In genomic region chr20:52996726-52997125, GRCh38 we compare ENCODE assay signal across 24 cellular contexts.
"Had no signal": no experiment of that assay in that cellular context is flagged by ENCODE, and none has a peak within 500 bp of the region (broad histone marks: within the 10 kb centered on the region; RNA-seq: fewer than 3 reads in every experiment).

No MANE protein-coding gene starts in this region.

- H3K4me1 ChIP-seq: ascending aorta, gastroesophageal sphincter, left lung, parathyroid adenoma had no signal

- H3K27me3 ChIP-seq: ascending aorta, heart left ventricle, left lung, neutrophil, right lobe of liver, suprapubic skin, transverse colon, uterus had no signal

- H3K9me3 ChIP-seq: ascending aorta, gastroesophageal sphincter, heart left ventricle, left lung, mucosa of descending colon, neutrophil, right lobe of liver, suprapubic skin, transverse colon, uterus had no signal

- H3K27ac ChIP-seq: ascending aorta, coronary artery, gastroesophageal sphincter, heart left ventricle, left lung, neutrophil, parathyroid adenoma, right lobe of liver, suprapubic skin, transverse colon, uterus had no signal

- H3K79me2 ChIP-seq: parathyroid adenoma had no signal

- DNase-seq: activated CD4-positive, alpha-beta T cell treated with anti-CD3 and anti-CD28 coated beads, Interleukin-2, amount 50 U/mL, for 1 hour; activated CD8-positive, alpha-beta memory T cell treated with anti-CD3 and anti-CD28 coated beads, Interleukin-2, amount 50 U/mL, for 4 hours; activated effector memory CD4-positive, alpha-beta T cell treated with Interleukin-2 at 50 U/mL for 16 hours; activated naive CD4-positive, alpha-beta T cell treated with anti-CD3 and anti-CD28 coated beads, Interleukin-2, amount 50 U/mL, for 16 hours; activated T-cell treated with anti-CD3 and anti-CD28 coated beads, Interleukin-2, amount 50 U/mL, for 4 hours; heart left ventricle; kidney; left lung; mucosa of descending colon; naive B cell; right lobe of liver; small intestine; stimulated activated CD4-positive, alpha-beta T cell treated with anti-CD3 and anti-CD28 coated beads, Interleukin-15, amount 100 ng/mL, for 24 hours; stimulated activated CD4-positive, alpha-beta T cell treated with anti-CD3 and anti-CD28 coated beads, Interleukin-2, amount 100 ng/mL, for 48 hours; transverse colon; uterus had no signal

- H2AFZ ChIP-seq: parathyroid adenoma had no signal

- H3K9ac ChIP-seq: parathyroid adenoma had no signal

- H3K4me3 ChIP-seq: ascending aorta, coronary artery, gastroesophageal sphincter, heart left ventricle, left lung, mucosa of descending colon, right lobe of liver, suprapubic skin, transverse colon, uterus had no signal

- ATAC-seq: activated CD4-positive, CD25-positive, alpha-beta regulatory T cell treated with anti-CD3 and anti-CD28 coated beads, Interleukin-2, amount 50 U/mL, for 24 hours; activated T-cell treated with anti-CD3 and anti-CD28 coated beads, Interleukin-2, amount 50 U/mL, for 4 hours; esophagus mucosa; gastroesophageal sphincter; heart left ventricle; left lung; mucosa of descending colon; right lobe of liver had no signal

- H3K36me3 ChIP-seq: ascending aorta, gastroesophageal sphincter, heart left ventricle, left lung, neutrophil, right lobe of liver, suprapubic skin, transverse colon, uterus had no signal
